Comparison of ENCODE assay signal across 10 cellular contexts in the genomic region with DNA sequence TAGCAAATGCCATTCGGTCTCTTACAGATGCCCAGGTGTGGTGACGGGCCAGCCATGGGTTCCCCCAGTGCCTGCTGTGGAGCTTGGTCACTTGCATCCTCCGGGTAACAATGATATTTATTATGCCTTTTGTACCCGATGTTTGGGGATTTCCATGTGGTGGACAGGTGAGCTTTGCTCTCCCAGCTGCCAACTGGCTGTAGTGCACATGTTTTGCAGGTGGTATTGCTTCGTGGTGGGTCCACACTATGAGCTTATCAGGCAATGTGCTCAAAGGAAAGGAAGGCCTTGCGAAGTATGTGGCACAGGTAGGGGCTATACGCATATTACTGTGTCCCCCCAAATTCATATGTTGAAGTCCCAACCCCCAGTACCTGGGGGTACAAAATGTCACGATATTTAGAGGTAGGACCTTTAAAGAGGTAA. TPM values are rescaled to one million over a fixed set of nuclear protein-coding genes. Genes with fewer than 3 reads are reported as not detected.
"Had no signal": no experiment of that assay in that cellular context is flagged by ENCODE, and none has a peak within 500 bp of the region (broad histone marks: within the 10 kb centered on the region; RNA-seq: fewer than 3 reads in every experiment).

No MANE protein-coding gene starts in this region.

- FAIRE-seq: H1, H54, K562 had no signal

- H3K27ac ChIP-seq: HL-60 had no signal

- ATAC-seq: GM23338, K562 had no signal

- H3K4me3 ChIP-seq: GM23338, K562 had no signal

- DNase-seq: H9, HCEC 1CT, IMR-90, KG1 had no signal

- H2AFZ ChIP-seq: GM23338 had no signal

- H3K4me2 ChIP-seq: GM23338 had no signal

RNA-seq across cellular contexts. Expression of gene CTCFL, which starts 4.2 kb away (rescaled TPM):
- total RNA-seq: HT1080, IMR-90 had no signal
- polyA plus RNA-seq: IMR-90 had no signal

RNA-seq across cellular contexts. Expression of gene PCK1, which starts 31.7 kb away (rescaled TPM):
- total RNA-seq: GM23338, H1, H9, HT1080, IMR-90 had no signal
- polyA plus RNA-seq: GM23338, H1, IMR-90 had no signal
